In the genomic region with DNA sequence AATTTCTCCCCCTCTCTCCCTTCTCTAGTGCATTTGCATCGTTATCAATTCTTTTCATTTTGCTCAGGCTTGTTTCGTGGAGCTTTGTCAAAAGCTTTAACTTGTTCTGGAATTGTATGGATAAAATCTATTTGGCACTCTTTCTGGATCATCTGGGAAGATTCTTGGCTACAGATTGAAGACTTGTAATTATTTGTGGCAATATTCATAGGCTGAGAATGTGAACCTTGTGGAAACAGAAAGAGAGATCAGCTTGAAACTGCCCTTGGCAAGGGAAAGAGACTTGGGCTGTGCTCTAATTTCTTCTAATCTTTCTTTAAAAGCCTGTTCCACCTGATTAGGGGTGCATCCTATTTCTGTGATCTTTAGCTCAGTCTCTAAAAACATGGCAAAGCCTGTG, we compare ENCODE assay signal across 24 cellular contexts.
DNase-seq lines count a peak whose midpoint lies in the region; ATAC-seq and TF ChIP-seq lines count a peak whose summit lies in the region.
"Had no signal": no experiment of that assay in that cellular context is flagged by ENCODE, and none has a peak within 500 bp of the region (broad histone marks: within the 10 kb centered on the region; RNA-seq: fewer than 3 reads in every experiment).

No MANE protein-coding gene starts in this region.

- peak overlapping the region; percentile 13 for H3K27ac ChIP-seq in GM23248
- H3K27ac ChIP-seq in foreskin keratinocyte, result no peak overlapping the region
- H3K27ac ChIP-seq: right lobe of liver had no signal

- in situ Hi-C loops in GM23248 (cut with MboI), result no loop called here
- in situ Hi-C loops in astrocyte of the spinal cord (cut with HindIII; ENCODE audit: low sequenced_read_pairs), result no loop called here

- no peak for ATAC-seq in GM21447 (IDR thresholded peaks at IDR 0.05; ENCODE audit: unreplicated experiment)
- ATAC-seq in foreskin keratinocyte, result no peak
- ATAC-seq: left cardiac atrium, PC-3, right lobe of liver, WTC11 had no signal

- 0 out of 2 replicates have a peak, but pooled peaks cover 3% of the 10 kb centered on the region for H3K9me2 ChIP-seq in GM23248 (ENCODE audit: insufficient read depth)

- TF ChIP-seq CTCF in astrocyte of the spinal cord (IDR thresholded peaks at IDR 0.05; ENCODE audit: low read depth, low read length), result no peak
- TF ChIP-seq CTCF in fibroblast of the aortic adventitia (IDR thresholded peaks at IDR 0.05; ENCODE audit: insufficient read depth, low read length), result no peak
- no peak for TF ChIP-seq CTCF in foreskin keratinocyte (conservative IDR thresholded peaks at IDR 0.05)

- H3K4me1 ChIP-seq in GM23248 (ENCODE audit: insufficient read depth) (peaks cover 27% of the 10 kb centered on the region), skeletal muscle satellite cell (ENCODE audit: control insufficient read depth, insufficient read depth, low read length) (peaks cover 18% of the 10 kb centered on the region), foreskin keratinocyte (no peaks in the 10 kb centered on the region)
- H3K4me1 ChIP-seq: right lobe of liver had no signal

- H3K4me2 ChIP-seq in GM23248 (ENCODE audit: unreplicated experiment) (peak overlapping the region; percentile 67), skeletal muscle satellite cell (ENCODE audit: low read length) (peak overlapping the region; percentile 37)

- peak overlapping the region; percentile 24; the same call in 1 of the 2 replicates for H3K9ac ChIP-seq in GM23248
- peak overlapping the region; percentile 29 for H3K9ac ChIP-seq in skeletal muscle satellite cell (ENCODE audit: low read depth, low read length)

- H3K36me3 ChIP-seq in GM23248 (ENCODE audit: low read depth) (no peaks in the 10 kb centered on the region), skeletal muscle satellite cell (ENCODE audit: insufficient read depth, low read length) (no peaks in the 10 kb centered on the region)
- H3K36me3 ChIP-seq: right lobe of liver had no signal

- 6 to 10% methylated on average over 2 of the region's 2 CpGs for WGBS in GM23248 (ENCODE audit: low coverage in 1 of 2, low lambda C conversion rate in 2 of 2, missing lambda C conversion rate in 2 of 2), 2 experiments

- DNase-seq in GM23248 (peak; percentile 73), astrocyte of the spinal cord (ENCODE audit: low read depth, low spot score) (peak; percentile 78), fibroblast of the aortic adventitia (ENCODE audit: low read depth) (peak; percentile 78), NK-92 (lab: John Stamatoyannopoulos, UW; ENCODE audit: unreplicated experiment) (no peak), kidney tubule cell (ENCODE audit: low spot score) (no peak), foreskin keratinocyte (no peak)
- DNase-seq: activated naive CD4-positive, alpha-beta T cell treated with anti-CD3 and anti-CD28 coated beads, Interleukin-2, amount 10 ng/mL, durations not matched to agents 7 days and 5 days; caudate nucleus; foreskin melanocyte; left cardiac atrium; NCI-H1092; NCI-H1930; NCI-H524 treated with DMSO at 0.1 percent for 48 hours; NK-92 treated with Interleukin-12 subunit alpha and Interleukin-12 subunit beta, amount 100 ng/mL, for 24 hours; PC-3; right lobe of liver; SIG-M5; stimulated activated CD4-positive, alpha-beta T cell treated with anti-CD3 and anti-CD28 coated beads, Interleukin-15, amount 100 ng/mL, for 24 hours; stimulated activated naive CD4-positive, alpha-beta T cell; SW 1271; T-helper 9 cell had no signal

- H3K4me3 ChIP-seq in GM23248 (no peak overlapping the region; the same call in 1 of the 2 replicates), astrocyte of the spinal cord (ENCODE audit: low read depth, low read length) (no peak overlapping the region), fibroblast of the aortic adventitia (ENCODE audit: low read depth, low read length) (no peak overlapping the region), skeletal muscle satellite cell (ENCODE audit: low read length) (no peak overlapping the region)
- H3K4me3 ChIP-seq: right lobe of liver had no signal

- H4K20me1 ChIP-seq in GM23248 (ENCODE audit: insufficient read depth), result no peaks in the 10 kb centered on the region

- H3K9me3 ChIP-seq in GM23248 (ENCODE audit: low read depth) (no peaks in the 10 kb centered on the region), skeletal muscle satellite cell (replicated peaks; ENCODE audit: low read length) (no peaks in the 10 kb centered on the region)
- H3K9me3 ChIP-seq: right lobe of liver had no signal

- H2AFZ ChIP-seq in GM23248, result 0 out of 2 replicates have a peak overlapping the region, but pooled peaks have one; percentile 33

- H3K79me2 ChIP-seq in GM23248 (ENCODE audit: insufficient read depth), result no peaks in the 10 kb centered on the region

- peaks cover 25% of the 10 kb centered on the region for H3F3A ChIP-seq in GM23248 (ENCODE audit: insufficient read depth)

- H3K27me3 ChIP-seq in GM23248 (replicated peaks; ENCODE audit: insufficient read depth) (no peaks in the 10 kb centered on the region), skeletal muscle satellite cell (ENCODE audit: control insufficient read depth, insufficient read depth, low read length) (no peaks in the 10 kb centered on the region), foreskin keratinocyte (no peaks in the 10 kb centered on the region)
- H3K27me3 ChIP-seq: right lobe of liver had no signal

Comparison
In these comparisons a context has a peak if more than half of its experiments do, and no peak if none do; other contexts are left out.
1. DNase-seq: peak in GM23248 (single experiment), astrocyte of the spinal cord (single experiment) and fibroblast of the aortic adventitia (single experiment); none in NK-92 (single experiment), kidney tubule cell (single experiment) and foreskin keratinocyte (0 of 2).